Comparison of ENCODE assay signal across 26 cellular contexts in the genomic region with DNA sequence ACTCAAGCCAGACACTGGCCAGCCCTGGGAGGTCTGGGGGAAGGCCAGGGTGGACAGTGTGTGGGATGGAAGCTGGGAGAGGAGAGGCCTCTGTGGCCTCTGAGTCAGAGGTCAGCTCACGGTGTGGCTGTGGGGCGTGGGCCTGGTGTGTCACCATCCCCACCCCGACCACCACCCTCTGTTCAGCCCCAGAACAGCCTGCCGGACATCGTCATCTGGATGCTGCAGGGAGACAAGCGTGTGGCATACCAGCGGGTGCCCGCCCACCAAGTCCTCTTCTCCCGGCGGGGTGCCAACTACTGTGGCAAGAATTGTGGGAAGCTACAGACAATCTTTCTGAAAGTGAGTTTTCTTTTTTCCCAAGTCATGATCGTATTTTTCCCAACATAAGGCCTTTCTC.
A peak's percentile ranks its signal among the peaks of the same experiment; 100 is the strongest.
DNase-seq lines count a peak whose midpoint lies in the region; ATAC-seq and TF ChIP-seq lines count a peak whose summit lies in the region.
"Had no signal": no experiment of that assay in that cellular context is flagged by ENCODE, and none has a peak within 500 bp of the region (broad histone marks: within the 10 kb centered on the region; RNA-seq: fewer than 3 reads in every experiment).

No MANE protein-coding gene starts in this region.

- H3K36me3 ChIP-seq in BLaER1 treated with 17β-estradiol and CSF1 and Interleukin-3, amounts not matched to agents 10 nM and 100 nM, result peaks cover 0 to 84% (median 8%) of the 10 kb centered on the region in 11 experiments; a peak in 10 of 22 replicates
- peaks cover 0 to 62% of the 10 kb centered on the region in 2 donors for H3K36me3 ChIP-seq in gastroesophageal sphincter
- H3K36me3 ChIP-seq: breast epithelium, HAP-1, tibial artery had no signal

- peak overlapping the region; percentile 77 for H3K27ac Mint-ChIP-seq in endothelial cell (ENCODE audit: unreplicated experiment)
- H3K27ac Mint-ChIP-seq: activated T-cell treated with anti-CD3 and anti-CD28 coated beads, Interleukin-2, amount 50 U/mL, for 24 hours; B cell had no signal

- intact Hi-C loops in posterior cingulate gyrus (cut with DNase I), result no loop called here

- H3K9me3 Mint-ChIP-seq in endothelial cell (ENCODE audit: unreplicated experiment), result no peaks in the 10 kb centered on the region
- H3K9me3 Mint-ChIP-seq: activated T-cell treated with anti-CD3 and anti-CD28 coated beads, Interleukin-2, amount 50 U/mL, for 24 hours had no signal

- no peak for TF ChIP-seq POLR2A in gastroesophageal sphincter (IDR thresholded peaks at IDR 0.05)

- DNase-seq in HK-2 (ENCODE audit: unreplicated experiment) (peak; percentile 29), endothelial cell (ENCODE audit: low spot score) (no peak), posterior cingulate gyrus (peak in 8 of 10 donors; percentile 38 to 95 (median 78)), NCI-H1105 treated with DMSO at 0.1 percent for 48 hours (lab: John Stamatoyannopoulos, UW) (no peak)
- DNase-seq in stimulated activated CD4-positive, alpha-beta T cell treated with anti-CD3 and anti-CD28 coated beads, Interleukin-4, amount 100 ng/mL, for 4 hours, result no peak
- DNase-seq: activated CD4-positive, alpha-beta T cell treated with anti-CD3 and anti-CD28 coated beads for 1 hour; activated T-cell treated with anti-CD3 and anti-CD28 coated beads, Interleukin-2, amount 50 U/mL, for 24 hours; Calu3; cortex of kidney; NCI-H1092; NCI-H2029 treated with DMSO at 0.1 percent for 48 hours; OCI-M1; SJCRH30; stimulated activated CD4-positive, alpha-beta T cell treated with anti-CD3 and anti-CD28 coated beads, Interleukin-2, amount 100 ng/mL, for 48 hours; stimulated activated naive CD4-positive, alpha-beta T cell treated with Interleukin-2 at 50 U/mL for 16 hours; tibial artery had no signal

- peaks cover 0 to 55% (median 13%) of the 10 kb centered on the region in 11 experiments; a peak in 12 of 22 replicates for H4K20me1 ChIP-seq in BLaER1 treated with 17β-estradiol and CSF1 and Interleukin-3, amounts not matched to agents 10 nM and 100 nM

- TF ChIP-seq CTCF in endothelial cell (IDR thresholded peaks at IDR 0.05; ENCODE audit: unreplicated experiment), result no peak
- TF ChIP-seq CTCF in gastroesophageal sphincter (IDR thresholded peaks at IDR 0.05), result no peak

- no peak overlapping the region for H3K27ac ChIP-seq in BLaER1 treated with 17β-estradiol and CSF1 and Interleukin-3, amounts not matched to agents 10 nM and 100 nM
- no peak overlapping the region for H3K27ac ChIP-seq in gastroesophageal sphincter
- H3K27ac ChIP-seq: breast epithelium, heart left ventricle, KMS-11, neutrophil, SJCRH30 had no signal

- no peak for TF ChIP-seq EP300 in gastroesophageal sphincter (IDR thresholded peaks at IDR 0.05)

- H3K4me1 Mint-ChIP-seq in endothelial cell (ENCODE audit: unreplicated experiment), result peaks cover 13% of the 10 kb centered on the region
- H3K4me1 Mint-ChIP-seq: B cell had no signal

- H3K9ac ChIP-seq in BLaER1 treated with 17β-estradiol and CSF1 and Interleukin-3, amounts not matched to agents 10 nM and 100 nM, result no peak overlapping the region
- H3K9ac ChIP-seq: KMS-11 had no signal

- H3K4me2 ChIP-seq in BLaER1 treated with 17β-estradiol and CSF1 and Interleukin-3, amounts not matched to agents 10 nM and 100 nM, result peak overlapping the region in 10 of 11 experiments; percentile 7 to 88 (median 76); a peak in 18 of 22 replicates
- H3K4me2 ChIP-seq: KMS-11, smooth muscle cell had no signal

- ATAC-seq in gastroesophageal sphincter, result no peak
- ATAC-seq: left lobe of liver had no signal

- H3K27me3 Mint-ChIP-seq in endothelial cell (ENCODE audit: unreplicated experiment), result peaks cover 40% of the 10 kb centered on the region
- H3K27me3 Mint-ChIP-seq: activated T-cell treated with anti-CD3 and anti-CD28 coated beads, Interleukin-2, amount 50 U/mL, for 24 hours; B cell had no signal

- peaks cover 35% of the 10 kb centered on the region for H3K36me3 Mint-ChIP-seq in endothelial cell (ENCODE audit: low read depth, unreplicated experiment)

- no peak overlapping the region for H3K4me3 ChIP-seq in BLaER1 treated with 17β-estradiol and CSF1 and Interleukin-3, amounts not matched to agents 10 nM and 100 nM
- H3K4me3 ChIP-seq in gastroesophageal sphincter, result no peak overlapping the region
- H3K4me3 ChIP-seq: breast epithelium, HAP-1, heart left ventricle, SJCRH30, smooth muscle cell, tibial artery had no signal

- H3K9me3 ChIP-seq in BLaER1 treated with 17β-estradiol and CSF1 and Interleukin-3, amounts not matched to agents 10 nM and 100 nM (replicated peaks in 1 of 11), result no peaks in the 10 kb centered on the region
- no peaks in the 10 kb centered on the region for H3K9me3 ChIP-seq in gastroesophageal sphincter
- H3K9me3 ChIP-seq: breast epithelium, HAP-1, heart left ventricle, neutrophil, SJCRH30, tibial artery had no signal

- no peaks in the 10 kb centered on the region for H3K27me3 ChIP-seq in BLaER1 treated with 17β-estradiol and CSF1 and Interleukin-3, amounts not matched to agents 10 nM and 100 nM
- no peaks in the 10 kb centered on the region for H3K27me3 ChIP-seq in gastroesophageal sphincter
- H3K27me3 ChIP-seq: breast epithelium, heart left ventricle, neutrophil, SJCRH30, tibial artery had no signal

- H3K4me3 Mint-ChIP-seq in endothelial cell (ENCODE audit: unreplicated experiment), result no peak overlapping the region
- H3K4me3 Mint-ChIP-seq: activated T-cell treated with anti-CD3 and anti-CD28 coated beads, Interleukin-2, amount 50 U/mL, for 24 hours; B cell had no signal

- WGBS in gastroesophageal sphincter (ENCODE audit: low coverage in 1 of 2), 2 donors, result 71 to 100% methylated on average over 1 of the region's 11 CpGs

- H3K4me1 ChIP-seq in BLaER1 treated with 17β-estradiol and CSF1 and Interleukin-3, amounts not matched to agents 10 nM and 100 nM, result peaks cover 9 to 87% (median 56%) of the 10 kb centered on the region in 10 experiments; a peak in 19 of 20 replicates
- no peaks in the 10 kb centered on the region for H3K4me1 ChIP-seq in gastroesophageal sphincter
- H3K4me1 ChIP-seq: breast epithelium, HAP-1, heart left ventricle had no signal

Comparison
In these comparisons a context has a peak if more than half of its experiments do, and no peak if none do; other contexts are left out.
1. DNase-seq: peak in HK-2 (single experiment) and posterior cingulate gyrus (8 of 10); none in endothelial cell (single experiment), stimulated activated CD4-positive, alpha-beta T cell treated with anti-CD3 and anti-CD28 coated beads, Interleukin-4, amount 100 ng/mL, for 4 hours (0 of 2) and NCI-H1105 treated with DMSO at 0.1 percent for 48 hours (single experiment).